ENCODE assay signal across 19 cellular contexts in genomic region chr7:4177001-4177400, GRCh38.
DNase-seq lines count a peak whose midpoint lies in the region; ATAC-seq, FAIRE-seq and TF ChIP-seq lines count a peak whose summit lies in the region.
"Had no signal": no experiment of that assay in that cellular context is flagged by ENCODE, and none has a peak within 500 bp of the region (broad histone marks: within the 10 kb centered on the region; RNA-seq: fewer than 3 reads in every experiment).

No MANE protein-coding gene starts in this region.

- H3K36me3 Mint-ChIP-seq in MCF 10A (ENCODE audit: insufficient read depth, unreplicated experiment): no peaks in the 10 kb centered on the region
- H3K36me3 Mint-ChIP-seq in chondrocyte (ENCODE audit: low read depth): no peaks in the 10 kb centered on the region
- H3K36me3 Mint-ChIP-seq in Caco-2 (ENCODE audit: insufficient read depth, unreplicated experiment): peaks cover 5% of the 10 kb centered on the region
- H3K36me3 Mint-ChIP-seq: CD14-positive monocyte; CD4-positive, alpha-beta memory T cell had no signal

- no peaks in the 10 kb centered on the region for H3K4me1 Mint-ChIP-seq in MCF 10A (ENCODE audit: insufficient read depth, unreplicated experiment)
- H3K4me1 Mint-ChIP-seq in chondrocyte (ENCODE audit: low read depth): no peaks in the 10 kb centered on the region
- no peaks in the 10 kb centered on the region for H3K4me1 Mint-ChIP-seq in Caco-2 (ENCODE audit: low read depth, unreplicated experiment)
- H3K4me1 Mint-ChIP-seq: CD14-positive monocyte; CD4-positive, alpha-beta memory T cell had no signal

- H3K4me3 ChIP-seq in dorsolateral prefrontal cortex (no peak overlapping the region), Caco-2 (ENCODE audit: low read depth, low read length) (no peak overlapping the region)
- H3K4me3 ChIP-seq: BLaER1, GM23248 had no signal

- intact Hi-C loops in MCF 10A (cut with micrococcal nuclease): no loop called here
- intact Hi-C loops in dorsolateral prefrontal cortex (cut with DNase I): no loop called here
- intact Hi-C loops in Caco-2 (cut with micrococcal nuclease; ENCODE audit: unreplicated experiment): no loop called here

- TF ChIP-seq CTCF in MCF 10A (IDR thresholded peaks at IDR 0.05; ENCODE audit: unreplicated experiment) (no peak), chondrocyte (IDR thresholded peaks at IDR 0.05) (no peak), foreskin keratinocyte (conservative IDR thresholded peaks at IDR 0.05) (no peak), dorsolateral prefrontal cortex (IDR thresholded peaks at IDR 0.05 in 54 of 56, conservative IDR thresholded peaks at IDR 0.05 in 2 of 56; ENCODE audit: low read depth in 1 of 56, partially characterized antibody in 56 of 56) (no peak), Caco-2 (IDR thresholded peaks at IDR 0.05; ENCODE audit: insufficient read depth in 1 of 2, low read depth in 1 of 2, low read length in 1 of 2, severe bottlenecking in 1 of 2, unreplicated experiment in 1 of 2) (no peak)

- H3K27ac Mint-ChIP-seq in MCF 10A (ENCODE audit: low read depth, unreplicated experiment) (no peak overlapping the region), chondrocyte (ENCODE audit: unreplicated experiment) (peak overlapping the region; percentile 28), Caco-2 (ENCODE audit: unreplicated experiment) (no peak overlapping the region)
- H3K27ac Mint-ChIP-seq: CD4-positive, alpha-beta memory T cell had no signal

- peaks cover 17% of the 10 kb centered on the region for H3K27me3 Mint-ChIP-seq in MCF 10A (ENCODE audit: insufficient read depth, unreplicated experiment)
- H3K27me3 Mint-ChIP-seq in chondrocyte (ENCODE audit: low read depth): no peaks in the 10 kb centered on the region
- H3K27me3 Mint-ChIP-seq in Caco-2 (ENCODE audit: insufficient read depth, unreplicated experiment): no peaks in the 10 kb centered on the region
- H3K27me3 Mint-ChIP-seq: CD4-positive, alpha-beta memory T cell had no signal

- BruUV-seq in MCF 10A (replicated peaks; lab: Mats Ljungman, UMichigan) (no TSS peak), Caco-2 (replicated peaks; lab: Mats Ljungman, UMichigan) (no TSS peak)

- H3K27me3 ChIP-seq in foreskin keratinocyte: no peaks in the 10 kb centered on the region
- H3K27me3 ChIP-seq in dorsolateral prefrontal cortex: no peaks in the 10 kb centered on the region
- H3K27me3 ChIP-seq in Caco-2 (replicated peaks; ENCODE audit: control insufficient read depth, insufficient read depth, low read length): no peaks in the 10 kb centered on the region
- H3K27me3 ChIP-seq: BLaER1 had no signal

- no peak overlapping the region for H3K4me3 Mint-ChIP-seq in MCF 10A (ENCODE audit: unreplicated experiment)
- no peak overlapping the region for H3K4me3 Mint-ChIP-seq in chondrocyte (ENCODE audit: unreplicated experiment)
- no peak overlapping the region for H3K4me3 Mint-ChIP-seq in Caco-2 (ENCODE audit: unreplicated experiment)
- H3K4me3 Mint-ChIP-seq: CD14-positive monocyte; CD4-positive, alpha-beta memory T cell had no signal

- peak; percentile 15 for ATAC-seq in foreskin keratinocyte

- POLR2A ChIA-PET in MCF 10A (lab: Yijun Ruan, JAX): interaction anchor here (0.6 to 1.2 kb wide), 2 partner anchors 12 to 199 kb away, joined by 3 to 4 read pairs; no protein-coding TSS in a partner anchor
- POLR2A ChIA-PET in Caco-2 (lab: Charles Lee): no interaction called here

- H3K4me1 ChIP-seq in foreskin keratinocyte (no peaks in the 10 kb centered on the region), Caco-2 (no peaks in the 10 kb centered on the region)
- H3K4me1 ChIP-seq: BLaER1 had no signal

- H3K36me3 ChIP-seq in Caco-2 (ENCODE audit: control insufficient read depth, insufficient read depth, low read length): no peaks in the 10 kb centered on the region
- H3K36me3 ChIP-seq: BLaER1 had no signal

- H3K9me3 ChIP-seq in Caco-2: peaks cover 7% of the 10 kb centered on the region; the same call in 1 of the 2 replicates

- CTCF ChIA-PET in MCF 10A (lab: Yijun Ruan, JAX) (no interaction called here), Caco-2 (lab: Charles Lee) (no interaction called here)

- H3K27ac ChIP-seq in foreskin keratinocyte (no peak overlapping the region), dorsolateral prefrontal cortex (no peak overlapping the region)
- H3K27ac ChIP-seq: BLaER1, GM23248 had no signal

- DNase-seq in MCF 10A (ENCODE audit: unreplicated experiment): peak; percentile 43
- peak; percentile 35 for DNase-seq in chondrocyte (ENCODE audit: low spot score)
- DNase-seq in foreskin keratinocyte: peak; percentile 47 to 71
- no peak for DNase-seq in urothelium cell line (ENCODE audit: low spot score)
- no peak for DNase-seq in dorsolateral prefrontal cortex
- DNase-seq in Caco-2: no peak
- no peak for DNase-seq in RCC 7860 (ENCODE audit: low spot score)
- DNase-seq: 8988T; Calu3; CD4-positive, alpha-beta memory T cell; DMS79 treated with DMSO at 0.1 percent for 48 hours; GF-D8; GM23248; HCEC 1CT; IMR-90 had no signal

- H3K9me3 Mint-ChIP-seq in MCF 10A (ENCODE audit: unreplicated experiment): no peaks in the 10 kb centered on the region
- no peaks in the 10 kb centered on the region for H3K9me3 Mint-ChIP-seq in chondrocyte (ENCODE audit: low read depth)
- H3K9me3 Mint-ChIP-seq in Caco-2 (ENCODE audit: unreplicated experiment): no peaks in the 10 kb centered on the region

- FAIRE-seq in urothelium cell line (lab: Jason Lieb, UNC) (peak; percentile 17), RCC 7860 (lab: Jason Lieb, UNC) (no peak)
- FAIRE-seq: H54, HTR-8/SVneo had no signal

Comparison
In these comparisons a context has a peak if more than half of its experiments do, and no peak if none do; other contexts are left out.
1. DNase-seq: peak in MCF 10A (single experiment), chondrocyte (single experiment) and foreskin keratinocyte (2 of 2); none in urothelium cell line (single experiment), dorsolateral prefrontal cortex (0 of 10), Caco-2 (0 of 2) and RCC 7860 (single experiment).